In the genomic region with DNA sequence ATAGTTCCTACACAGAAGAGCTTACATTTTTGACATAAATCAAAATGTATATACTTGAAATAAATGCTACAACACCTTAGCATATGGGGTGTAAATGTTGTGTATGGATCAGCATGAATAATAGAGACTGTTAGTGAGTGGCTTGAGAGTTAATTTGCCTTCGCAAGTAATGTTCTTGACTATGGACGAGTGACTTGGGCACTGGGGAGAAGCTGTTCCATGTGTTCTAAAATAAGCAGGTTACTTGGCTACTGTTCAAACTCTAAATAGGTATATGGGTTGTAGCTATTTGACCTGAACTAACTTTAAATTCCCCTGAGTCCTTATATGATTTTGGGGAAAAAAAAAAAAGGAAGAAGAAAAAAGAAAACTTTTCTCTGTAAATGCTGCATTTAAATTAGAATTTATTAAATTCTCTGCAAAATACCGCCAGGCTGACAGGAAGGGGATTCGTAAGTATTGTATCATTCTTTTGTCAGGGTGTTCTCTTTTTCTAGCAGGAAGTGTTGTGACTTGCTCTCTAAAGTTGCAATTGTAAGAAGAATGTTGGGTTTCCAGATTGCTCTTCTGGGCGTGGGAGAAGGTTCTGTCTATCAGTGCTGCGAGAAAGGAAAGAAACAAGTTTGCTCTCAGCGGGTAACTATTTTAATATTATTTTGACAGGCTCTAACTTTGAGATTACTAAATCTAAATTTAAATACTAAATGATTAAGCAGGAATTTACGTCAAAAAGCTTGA, we compare ENCODE assay signal across 12 cellular contexts. TPM values are rescaled to one million over a fixed set of nuclear protein-coding genes. Genes with fewer than 3 reads are reported as not detected.
A peak's percentile ranks its signal among the peaks of the same experiment; 100 is the strongest.
DNase-seq lines count a peak whose midpoint lies in the region; ATAC-seq and TF ChIP-seq lines count a peak whose summit lies in the region.
"Had no signal": no experiment of that assay in that cellular context is flagged by ENCODE, and none has a peak within 500 bp of the region (broad histone marks: within the 10 kb centered on the region; RNA-seq: fewer than 3 reads in every experiment).

No MANE protein-coding gene starts in this region.

- H3K27me3 ChIP-seq in right atrium auricular region (no peaks in the 10 kb centered on the region), H7 (ENCODE audit: control insufficient read depth, insufficient read depth, low read length) (no peaks in the 10 kb centered on the region)

- TF ChIP-seq CTCF in HFFc6 (IDR thresholded peaks at IDR 0.05): no peak
- TF ChIP-seq CTCF in brain (conservative IDR thresholded peaks at IDR 0.05): no peak
- TF ChIP-seq CTCF in right atrium auricular region (IDR thresholded peaks at IDR 0.05): no peak

- H3K27ac ChIP-seq in right atrium auricular region (peak overlapping the region; percentile 56 to 77), skin epidermis (peak overlapping the region in 19 of 21 experiments; percentile 19 to 83 (median 69))

- H3K9me3 Mint-ChIP-seq in HFFc6: no peaks in the 10 kb centered on the region
- no peaks in the 10 kb centered on the region for H3K9me3 Mint-ChIP-seq in brain
- H3K9me3 Mint-ChIP-seq: activated naive CD8-positive, alpha-beta T cell treated with anti-CD3 and anti-CD28 coated beads, Interleukin-2, amount 10 ng/mL, durations not matched to agents 7 days and 5 days had no signal

- DNase-seq in HFFc6 (no peak), right atrium auricular region (ENCODE audit: low spot score) (no peak), NCI-H1105 treated with DMSO at 0.1 percent for 48 hours (lab: John Stamatoyannopoulos, UW) (no peak), H7 (no peak)
- DNase-seq: activated CD4-positive, alpha-beta T cell treated with anti-CD3 and anti-CD28 coated beads for 36 hours; activated naive CD8-positive, alpha-beta T cell treated with anti-CD3 and anti-CD28 coated beads, Interleukin-2, amount 10 ng/mL, durations not matched to agents 7 days and 5 days; DMS53; NCI-H1092 had no signal

- ATAC-seq in GM18909 (IDR thresholded peaks at IDR 0.05; ENCODE audit: poor library complexity, unreplicated experiment) (no peak), HG02884 (IDR thresholded peaks at IDR 0.05; ENCODE audit: unreplicated experiment) (no peak)
- ATAC-seq: activated CD4-positive, alpha-beta T cell treated with anti-CD3 and anti-CD28 coated beads for 36 hours had no signal

- no peak overlapping the region for H3K4me3 Mint-ChIP-seq in HFFc6
- peak overlapping the region in 4 of 5 experiments; percentile 32 to 67 (median 42) for H3K4me3 Mint-ChIP-seq in brain
- H3K4me3 Mint-ChIP-seq: activated CD4-positive, alpha-beta T cell treated with anti-CD3 and anti-CD28 coated beads for 36 hours; activated naive CD8-positive, alpha-beta T cell treated with anti-CD3 and anti-CD28 coated beads, Interleukin-2, amount 10 ng/mL, durations not matched to agents 7 days and 5 days had no signal

- H3K36me3 ChIP-seq in right atrium auricular region: no peaks in the 10 kb centered on the region
- H3K36me3 ChIP-seq in H7 (replicated peaks; ENCODE audit: control insufficient read depth, insufficient read depth, low read length): no peaks in the 10 kb centered on the region

- H3K4me3 ChIP-seq in right atrium auricular region (peak overlapping the region; percentile 30 to 35), skin epidermis (peak overlapping the region in 6 of 7 experiments; percentile 2 to 30 (median 15)), H7 (ENCODE audit: insufficient read depth, low read depth, low read length) (no peak overlapping the region)

- peaks cover 9% of the 10 kb centered on the region; the same call in 1 of the 2 replicates for H3K36me3 Mint-ChIP-seq in HFFc6 (ENCODE audit: low read depth)
- H3K36me3 Mint-ChIP-seq in brain: peaks cover 12% of the 10 kb centered on the region
- H3K36me3 Mint-ChIP-seq: activated naive CD8-positive, alpha-beta T cell treated with anti-CD3 and anti-CD28 coated beads, Interleukin-2, amount 10 ng/mL, durations not matched to agents 7 days and 5 days had no signal

- H3K27ac Mint-ChIP-seq in HFFc6 (0 out of 2 replicates have a peak overlapping the region, but pooled peaks have one; percentile 18), brain (peak overlapping the region in 4 of 5 experiments; percentile 23 to 76 (median 48))
- H3K27ac Mint-ChIP-seq: activated CD4-positive, alpha-beta T cell treated with anti-CD3 and anti-CD28 coated beads for 36 hours; activated naive CD8-positive, alpha-beta T cell treated with anti-CD3 and anti-CD28 coated beads, Interleukin-2, amount 10 ng/mL, durations not matched to agents 7 days and 5 days had no signal

- H3K4me1 Mint-ChIP-seq in HFFc6 (ENCODE audit: low read depth): peaks cover 64% of the 10 kb centered on the region
- peaks cover 38% of the 10 kb centered on the region for H3K4me1 Mint-ChIP-seq in brain
- H3K4me1 Mint-ChIP-seq: activated naive CD8-positive, alpha-beta T cell treated with anti-CD3 and anti-CD28 coated beads, Interleukin-2, amount 10 ng/mL, durations not matched to agents 7 days and 5 days had no signal

- H3K4me1 ChIP-seq in right atrium auricular region: peaks cover 3 to 13% of the 10 kb centered on the region in 2 donors

- H3K27me3 Mint-ChIP-seq in HFFc6 (ENCODE audit: insufficient read depth) (no peaks in the 10 kb centered on the region), brain (peaks cover 3% of the 10 kb centered on the region)
- H3K27me3 Mint-ChIP-seq: activated naive CD8-positive, alpha-beta T cell treated with anti-CD3 and anti-CD28 coated beads, Interleukin-2, amount 10 ng/mL, durations not matched to agents 7 days and 5 days had no signal

- no peaks in the 10 kb centered on the region for H3K9me3 ChIP-seq in right atrium auricular region

RNA-seq across cellular contexts. Expression of gene PLS3, which starts 32.2 kb away (rescaled TPM):
- total RNA-seq in HFFc6 (2021; fragmentation: NEBNext Ultra II Directional; extraction: Animal tissue kit (Norgen Biotek cat#: 25700)): 100 to 1,000 TPM; 206 to 281 (median 254) TPM
- 18.0 TPM for polyA plus RNA-seq in brain (ENCODE audit: insufficient read depth, low read depth, low replicate concordance)
- 10 to 100 TPM; 33.4 to 40.1 TPM for total RNA-seq in right atrium auricular region
- 285 and 367 TPM in 2 replicates for total RNA-seq in H7 (2014; rRNA removed; shearing (Covaris generic))
